ENCODE assay signal across 17 cellular contexts in genomic region chr4:14115106-14115505, GRCh38.
DNase-seq lines count a peak whose midpoint lies in the region; ATAC-seq lines count a peak whose summit lies in the region.
"Had no signal": no experiment of that assay in that cellular context is flagged by ENCODE, and none has a peak within 500 bp of the region (broad histone marks: within the 10 kb centered on the region; RNA-seq: fewer than 3 reads in every experiment).

No MANE protein-coding gene starts in this region.

- H3K9me3 ChIP-seq in NT2/D1 (ENCODE audit: insufficient read depth, low read length) = no peaks in the 10 kb centered on the region
- H3K9me3 ChIP-seq in skeletal muscle satellite cell (replicated peaks; ENCODE audit: low read length) = no peaks in the 10 kb centered on the region

- no peak overlapping the region for H3K9ac ChIP-seq in NT2/D1 (ENCODE audit: insufficient read length, low read depth)
- H3K9ac ChIP-seq in skeletal muscle satellite cell (ENCODE audit: low read depth, low read length) = no peak overlapping the region

- H3K36me3 ChIP-seq in H7 (replicated peaks; ENCODE audit: control insufficient read depth, insufficient read depth, low read length) (no peaks in the 10 kb centered on the region), NT2/D1 (ENCODE audit: insufficient read depth, insufficient read length, low read length) (no peaks in the 10 kb centered on the region), skeletal muscle satellite cell (ENCODE audit: insufficient read depth, low read length) (peaks cover 8% of the 10 kb centered on the region)

- H3K27me3 ChIP-seq in H7 (ENCODE audit: control insufficient read depth, insufficient read depth, low read length) (no peaks in the 10 kb centered on the region), NT2/D1 (ENCODE audit: insufficient read depth, insufficient read length) (no peaks in the 10 kb centered on the region), skeletal muscle satellite cell (ENCODE audit: control insufficient read depth, insufficient read depth, low read length) (no peaks in the 10 kb centered on the region)

- H3K4me1 ChIP-seq in NT2/D1 (ENCODE audit: insufficient read depth, insufficient read length) = peaks cover 2% of the 10 kb centered on the region
- H3K4me1 ChIP-seq in skeletal muscle satellite cell (ENCODE audit: control insufficient read depth, insufficient read depth, low read length) = peaks cover 25% of the 10 kb centered on the region

- ATAC-seq in GM21423 (IDR thresholded peaks at IDR 0.05; ENCODE audit: unreplicated experiment) = no peak
- ATAC-seq: HCT116 had no signal

- H3K4me3 ChIP-seq in H7 (ENCODE audit: insufficient read depth, low read depth, low read length) (no peak overlapping the region), NT2/D1 (ENCODE audit: insufficient read length, low read depth) (no peak overlapping the region), skeletal muscle satellite cell (ENCODE audit: low read length) (no peak overlapping the region)

- H3K4me2 ChIP-seq in skeletal muscle satellite cell (ENCODE audit: low read length) = peak overlapping the region; percentile 88

- DNase-seq in H7 (peak; percentile 5), NT2/D1 (ENCODE audit: low read depth, low spot score) (peak; percentile 27), iPS-NIHi11 (ENCODE audit: low spot score) (peak; percentile 18), hypothalamus (lab: John Stamatoyannopoulos, UW) (no peak), midbrain (lab: John Stamatoyannopoulos, UW) (no peak)
- DNase-seq: DMS79; NCI-H1092 treated with DMSO at 0.1 percent for 48 hours; NCI-H146; NCI-H2081; NCI-H2171 treated with DMSO at 0.1 percent for 48 hours; NCI-H446; NCI-H69; NK-92 treated with Interleukin-12 subunit alpha and Interleukin-12 subunit beta, amount 100 ng/mL, for 24 hours; SHP77 had no signal

Comparison
In these comparisons a context has a peak if more than half of its experiments do, and no peak if none do; other contexts are left out.
1. DNase-seq: peak in H7 (single experiment), NT2/D1 (single experiment) and iPS-NIHi11 (single experiment); none in hypothalamus (0 of 51) and midbrain (single experiment).